1 cellular context compared by ENCODE assay signal in the genomic region with DNA sequence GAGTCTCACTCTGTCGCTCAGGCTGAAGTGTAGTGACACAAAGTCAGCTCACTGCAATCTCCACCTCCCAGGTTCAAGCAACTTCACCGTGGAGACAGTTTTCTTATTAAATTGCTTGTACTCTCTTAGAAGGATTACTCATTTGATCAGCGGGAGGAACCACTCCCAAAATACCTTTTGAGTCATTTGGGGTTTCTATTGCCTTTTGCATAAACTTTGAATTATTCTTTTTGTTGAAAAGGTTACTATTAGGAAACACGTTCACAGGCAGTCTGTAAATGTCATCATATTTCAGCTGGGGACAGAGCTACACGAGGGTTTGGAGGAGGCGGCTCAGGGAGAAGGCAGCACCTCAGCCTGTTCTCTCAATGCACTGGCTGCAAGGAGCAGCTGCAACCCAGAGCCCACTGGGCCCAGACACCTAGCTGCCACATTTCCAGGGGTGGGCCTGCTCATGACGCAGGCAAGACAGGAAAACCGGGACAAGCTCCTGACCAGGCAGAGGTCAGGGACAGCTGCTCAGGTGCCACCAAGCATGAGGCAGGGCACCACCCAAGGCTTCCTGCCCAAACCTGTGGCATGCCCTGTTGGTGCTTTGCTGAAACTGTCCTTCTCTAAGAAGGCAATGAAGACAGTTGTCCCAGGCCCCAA.
TF ChIP-seq lines count a peak whose summit lies in the region.

No MANE protein-coding gene starts in this region.

TF ChIP-seq in HCT116, 20 proteins besides CTCF, POLR2A, EP300 and RAD21 (continued from another document):
- TF ChIP-seq ZBTB33 (IDR thresholded peaks at IDR 0.05; ENCODE audit: extremely low read depth, insufficient replicate concordance, low read length), result no peak
- no peak for TF ChIP-seq REST (IDR thresholded peaks at IDR 0.05; ENCODE audit: low read depth)
- no peak for TF ChIP-seq EGR1 (IDR thresholded peaks at IDR 0.05; ENCODE audit: low read depth)
- no peak for TF ChIP-seq ELF1 (IDR thresholded peaks at IDR 0.05; ENCODE audit: borderline replicate concordance, low read depth)
- TF ChIP-seq SP1 (IDR thresholded peaks at IDR 0.05; ENCODE audit: low read depth), result no peak
- TF ChIP-seq CBX3 (IDR thresholded peaks at IDR 0.05; ENCODE audit: low read depth), result no peak
- TF ChIP-seq SIN3A (IDR thresholded peaks at IDR 0.05; ENCODE audit: low read depth), result no peak
- TF ChIP-seq FOSL1 (IDR thresholded peaks at IDR 0.05; ENCODE audit: low read depth), result no peak
